2 cellular contexts compared by ENCODE assay signal in genomic region chr5:71973563-71973962, GRCh38.
TF ChIP-seq lines count a peak whose summit lies in the region.

No MANE protein-coding gene starts in this region.

TF ChIP-seq in A549, 52 proteins besides CTCF, POLR2A, EP300 and RAD21 (continued from another document):
- TF ChIP-seq FOSL2 (IDR thresholded peaks at IDR 0.05): no peak
- TF ChIP-seq FOSL2 (CRISPR knock-in tag; IDR thresholded peaks at IDR 0.05): no peak
- no peak for TF ChIP-seq RARB (CRISPR knock-in tag; IDR thresholded peaks at IDR 0.05)
- TF ChIP-seq ZFP36 (IDR thresholded peaks at IDR 0.05; ENCODE audit: borderline replicate concordance, partially characterized antibody): no peak
- TF ChIP-seq CHD2 (IDR thresholded peaks at IDR 0.05; ENCODE audit: low read length, partially characterized antibody): no peak
- TF ChIP-seq CHD4 (IDR thresholded peaks at IDR 0.05; ENCODE audit: borderline replicate concordance): no peak
- no peak for TF ChIP-seq RCOR1 (IDR thresholded peaks at IDR 0.05; ENCODE audit: low read depth, low read length)
- no peak for TF ChIP-seq EHF (CRISPR knock-in tag; IDR thresholded peaks at IDR 0.05)
- TF ChIP-seq ELK1 (IDR thresholded peaks at IDR 0.05; ENCODE audit: low read depth, low read length): no peak
- TF ChIP-seq ZSCAN20 (CRISPR knock-in tag; IDR thresholded peaks at IDR 0.05): no peak
- TF ChIP-seq KDM1A (IDR thresholded peaks at IDR 0.05; ENCODE audit: low read depth): no peak
TF ChIP-seq in A549: peak in this region for 0.

TF ChIP-seq in liver, 16 proteins besides CTCF, POLR2A, EP300 and RAD21 (continued from another document):
- TF ChIP-seq, protein P1, sequence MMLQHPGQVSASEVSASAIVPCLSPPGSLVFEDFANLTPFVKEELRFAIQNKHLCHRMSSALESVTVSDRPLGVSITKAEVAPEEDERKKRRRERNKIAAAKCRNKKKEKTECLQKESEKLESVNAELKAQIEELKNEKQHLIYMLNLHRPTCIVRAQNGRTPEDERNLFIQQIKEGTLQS (IDR thresholded peaks at IDR 0.05): no peak
- no peak for TF ChIP-seq SP1 (IDR thresholded peaks at IDR 0.05)
- TF ChIP-seq JUND (IDR thresholded peaks at IDR 0.05): no peak
- TF ChIP-seq MAX (IDR thresholded peaks at IDR 0.05): no peak
- TF ChIP-seq GABPA (IDR thresholded peaks at IDR 0.05 in 1 of 2, conservative IDR thresholded peaks at IDR 0.05 in 1 of 2): no peak
- no peak for TF ChIP-seq FOXA1 (IDR thresholded peaks at IDR 0.05)
- no peak for TF ChIP-seq HNF4A (conservative IDR thresholded peaks at IDR 0.05)
- TF ChIP-seq YY1 (IDR thresholded peaks at IDR 0.05): no peak
